8 cellular contexts compared by ENCODE assay signal in the genomic region with DNA sequence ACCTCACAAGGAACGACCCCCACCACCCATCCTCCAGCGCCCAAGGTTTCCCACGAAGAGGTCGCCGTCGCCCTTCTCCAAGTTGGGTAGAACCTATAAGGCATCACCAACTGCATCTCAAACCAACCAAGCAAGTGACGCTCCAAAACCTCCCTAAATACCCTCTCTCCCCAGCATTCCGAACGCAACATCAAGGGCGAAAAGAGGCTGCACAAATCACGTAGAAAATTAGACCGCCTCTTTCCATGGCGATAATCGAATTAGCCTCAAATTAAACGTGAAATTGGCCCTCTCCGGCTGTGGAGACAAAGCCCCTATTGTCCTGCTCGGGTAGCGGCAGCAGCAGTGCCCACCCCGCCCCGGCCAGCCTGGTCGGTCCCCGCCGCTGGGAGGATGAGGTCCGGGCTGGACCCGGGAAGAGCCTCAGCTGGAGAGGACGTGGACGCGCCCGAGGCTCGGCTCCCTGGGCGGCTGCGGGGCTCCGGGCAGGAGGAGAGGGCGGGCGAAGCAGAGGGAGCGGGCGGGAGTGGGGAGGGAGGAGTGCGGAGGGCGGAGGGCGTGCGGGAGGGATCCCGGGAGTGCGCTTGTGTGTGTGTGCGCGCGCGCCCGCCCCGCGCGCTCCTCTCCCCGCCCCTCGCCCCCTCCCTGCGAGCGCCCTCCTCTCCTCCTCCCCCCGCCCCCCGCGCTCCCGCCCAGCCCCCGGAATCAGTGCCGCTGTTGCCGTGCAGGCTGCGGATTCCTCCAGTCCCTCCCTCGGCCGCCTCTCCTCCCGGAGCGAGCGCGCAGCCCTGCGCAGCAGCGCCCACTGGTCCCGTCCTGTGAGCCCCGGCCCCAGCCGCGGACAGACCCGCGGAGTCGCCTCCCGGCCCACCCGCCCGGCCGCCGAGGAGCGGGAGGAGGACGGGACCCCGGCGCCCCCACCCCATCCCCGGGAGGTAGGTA. TPM values are rescaled to one million over a fixed set of nuclear protein-coding genes. Genes with fewer than 3 reads are reported as not detected.
DNase-seq lines count a peak whose midpoint lies in the region; ATAC-seq and TF ChIP-seq lines count a peak whose summit lies in the region.

A gene (plus strand): TSS at position 744 of the 942 bp plus-strand sequence. CDS start 70,092 bp downstream, outside the sequence.

- H3K27me3 ChIP-seq in PC-3 (ENCODE audit: low read length) (no peaks in the 10 kb centered on the region), cardiac muscle cell (no peaks in the 10 kb centered on the region)

- H3K4me3 ChIP-seq in PC-3 (ENCODE audit: low read length) (peak within 1 kb of the TSS; percentile 93), cardiac muscle cell (peak within 1 kb of the TSS; percentile 98)

- H3K36me3 ChIP-seq in PC-3 (ENCODE audit: low read depth, low read length) (no peaks in the 10 kb centered on the region), cardiac muscle cell (no peaks in the 10 kb centered on the region)

- H3K4me1 ChIP-seq in PC-3 (ENCODE audit: insufficient read depth, low read length) (peaks cover 29% of the 10 kb centered on the region), cardiac muscle cell (ENCODE audit: low read depth) (peaks cover 24% of the 10 kb centered on the region)

- ATAC-seq in PC-3 (peak; percentile 69), GM21423 (IDR thresholded peaks at IDR 0.05; ENCODE audit: unreplicated experiment) (no peak)

- no peaks in the 10 kb centered on the region for H3K9me2 ChIP-seq in PC-3 (replicated peaks; ENCODE audit: low read length)

- intact Hi-C loops in PC-3 (cut with micrococcal nuclease) = loop anchor here (2.0 to 10.0 kb wide), 4 partner anchors 66 to 343 kb away; no protein-coding TSS in a partner anchor

- no TSS peak for BruUV-seq in PC-3 (replicated peaks; lab: Mats Ljungman, UMichigan)

- TF ChIP-seq CTCF in PC-3 (conservative IDR thresholded peaks at IDR 0.05; ENCODE audit: low read depth, low read length) = no peak
- no peak for TF ChIP-seq CTCF in cardiac muscle cell (IDR thresholded peaks at IDR 0.05; ENCODE audit: low read depth, low read length)

- H3K9ac ChIP-seq in PC-3 (ENCODE audit: low read length) = peak within 1 kb of the TSS; percentile 67

- H3K79me2 ChIP-seq in PC-3 (ENCODE audit: low read length) = peaks cover 36% of the 10 kb centered on the region

- peak within 1 kb of the TSS; percentile 96 for H2AFZ ChIP-seq in PC-3 (ENCODE audit: low read length)

- DNase-seq in activated gamma-delta T cell (lab: John Stamatoyannopoulos, UW) (peak; percentile 33), activated gamma-delta T cell treated with Interleukin-2 at 50 U/mL for 16 hours (no peak), HK-2 (ENCODE audit: unreplicated experiment) (peak; percentile 89), PC-3 (peak; percentile 66), amniotic stem cell (lab: John Stamatoyannopoulos, UW) (peak; percentile 74), cardiac muscle cell (ENCODE audit: low read depth in 1 of 2, low spot score in 1 of 2) (peak; percentile 93 to 98), occipital lobe (lab: John Stamatoyannopoulos, UW) (peak; percentile 95)

- peak within 1 kb of the TSS; percentile 43 for H3K27ac ChIP-seq in PC-3 (ENCODE audit: low read length)
- H3K27ac ChIP-seq in cardiac muscle cell = peak within 1 kb of the TSS; percentile 90

- POLR2A ChIA-PET in PC-3 (lab: Charles Lee; ENCODE audit: unreplicated experiment) = no interaction called here

- peak within 1 kb of the TSS; percentile 96 for H3K4me2 ChIP-seq in PC-3 (ENCODE audit: low read length)

- CTCF ChIA-PET in PC-3 (lab: Charles Lee) = no interaction called here

- H3K9me3 ChIP-seq in PC-3 (ENCODE audit: low read length) (no peaks in the 10 kb centered on the region), cardiac muscle cell (ENCODE audit: low read depth) (no peaks in the 10 kb centered on the region)

- H3F3A ChIP-seq in PC-3 (ENCODE audit: low read length, unreplicated experiment) = no peaks in the 10 kb centered on the region

- H4K20me1 ChIP-seq in PC-3 (ENCODE audit: low read length) = peaks cover 9% of the 10 kb centered on the region; the same call in 1 of the 2 replicates

RNA-seq across cellular contexts. Expression of the gene that starts here (rescaled TPM):
- 202 and 235 TPM in 2 replicates for total RNA-seq in PC-3 (2014; rRNA removed)
- 283 and 435 TPM in 2 replicates for total RNA-seq in cardiac muscle cell
- 125 and 143 TPM in 2 replicates for polyA plus RNA-seq in cardiac muscle cell
- total RNA-seq in occipital lobe = 501 TPM
